ENCODE assay signal across 21 cellular contexts in the genomic region with DNA sequence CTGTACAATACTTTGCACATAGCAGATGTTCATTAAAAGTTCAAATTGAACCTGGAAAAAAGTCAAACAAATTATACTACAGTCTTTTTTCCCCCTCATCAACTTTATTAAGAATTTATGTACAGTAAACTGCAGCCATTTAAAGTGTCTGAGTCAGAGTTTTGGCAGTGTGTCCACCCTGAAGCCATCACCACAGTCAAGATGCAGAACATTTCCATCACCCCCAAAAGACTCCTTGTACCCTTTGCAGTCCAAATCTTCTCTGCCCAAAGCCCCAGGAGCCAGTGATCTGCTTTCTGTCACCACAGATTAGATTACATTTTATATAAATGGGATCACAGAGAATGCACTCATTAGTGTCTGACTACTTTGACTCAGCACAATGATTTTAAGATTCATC. TPM values are rescaled to one million over a fixed set of nuclear protein-coding genes. Genes with fewer than 3 reads are reported as not detected.
DNase-seq lines count a peak whose midpoint lies in the region; ATAC-seq and TF ChIP-seq lines count a peak whose summit lies in the region.
"Had no signal": no experiment of that assay in that cellular context is flagged by ENCODE, and none has a peak within 500 bp of the region (broad histone marks: within the 10 kb centered on the region; RNA-seq: fewer than 3 reads in every experiment).

No MANE protein-coding gene starts in this region.

- H3K9me3 Mint-ChIP-seq in activated T-helper 17 cell treated with anti-CD3 and anti-CD28 coated beads, Interleukin-2, amount 50 U/mL, for 72 hours: no peaks in the 10 kb centered on the region
- H3K9me3 Mint-ChIP-seq: activated naive CD4-positive, alpha-beta T cell treated with anti-CD3 and anti-CD28 coated beads, Interleukin-2, amount 50 U/mL, for 24 hours; endodermal cell; H9 had no signal

- H3K4me1 Mint-ChIP-seq in activated T-helper 17 cell treated with anti-CD3 and anti-CD28 coated beads, Interleukin-2, amount 50 U/mL, for 72 hours: peaks cover 33% of the 10 kb centered on the region

- peaks cover 25% of the 10 kb centered on the region for H3K36me3 ChIP-seq in Karpas-422 (ENCODE audit: insufficient read depth, low read length)
- no peaks in the 10 kb centered on the region for H3K36me3 ChIP-seq in skeletal muscle tissue (ENCODE audit: control insufficient read depth in 3 of 3, insufficient read depth in 3 of 3, low read length in 3 of 3)
- no peaks in the 10 kb centered on the region for H3K36me3 ChIP-seq in tibial artery
- H3K36me3 ChIP-seq: lower lobe of right lung, thoracic aorta had no signal

- intact Hi-C loops in tibial artery (cut with DNase I; ENCODE audit: low total_unique reads): no loop called here

- H3K4me3 ChIP-seq in Karpas-422 (ENCODE audit: low read length): no peak overlapping the region
- no peak overlapping the region for H3K4me3 ChIP-seq in fibroblast of pulmonary artery (replicated peaks; ENCODE audit: low read depth, low read length)
- no peak overlapping the region for H3K4me3 ChIP-seq in skeletal muscle tissue (ENCODE audit: low read length in 3 of 3)
- H3K4me3 ChIP-seq in tibial artery: no peak overlapping the region
- H3K4me3 ChIP-seq: lower lobe of right lung, thoracic aorta had no signal

- no peaks in the 10 kb centered on the region for H3K36me3 Mint-ChIP-seq in activated T-helper 17 cell treated with anti-CD3 and anti-CD28 coated beads, Interleukin-2, amount 50 U/mL, for 72 hours (ENCODE audit: low read depth)

- ATAC-seq in activated T-helper 17 cell treated with anti-CD3 and anti-CD28 coated beads, Interleukin-2, amount 50 U/mL, for 72 hours (replicated peaks): no peak
- ATAC-seq: CD8-positive, alpha-beta T cell; lower lobe of right lung had no signal

- DNase-seq in Karpas-422: no peak
- DNase-seq in fibroblast of pulmonary artery (ENCODE audit: low read depth): peak; percentile 27
- DNase-seq in tibial artery: no peak
- DNase-seq in activated T-cell treated with anti-CD3 and anti-CD28 coated beads for 4 hours: no peak
- no peak for DNase-seq in C1 segment of cervical spinal cord (lab: John Stamatoyannopoulos, UW)
- DNase-seq: activated CD4-positive, CD25-positive, alpha-beta regulatory T cell treated with anti-CD3 and anti-CD28 coated beads, Interleukin-2, amount 50 U/mL, for 72 hours; activated T-cell treated with anti-CD3 and anti-CD28 coated beads, Interleukin-2, amount 50 U/mL, for 48 hours; CD8-positive, alpha-beta T cell; DMS53; endodermal cell; H9; hippocampal formation; islet precursor cell; lower lobe of right lung; NCI-H1105; NK-92 treated with Interleukin-12 subunit alpha and Interleukin-12 subunit beta, amount 100 ng/mL, for 24 hours; T1000 had no signal

- H3K27ac Mint-ChIP-seq in activated T-helper 17 cell treated with anti-CD3 and anti-CD28 coated beads, Interleukin-2, amount 50 U/mL, for 72 hours: peak overlapping the region; percentile 33
- H3K27ac Mint-ChIP-seq: activated naive CD4-positive, alpha-beta T cell treated with anti-CD3 and anti-CD28 coated beads, Interleukin-2, amount 50 U/mL, for 24 hours; endodermal cell had no signal

- peaks cover 96% of the 10 kb centered on the region for H3K79me2 ChIP-seq in Karpas-422 (ENCODE audit: low read length)

- H4K20me1 ChIP-seq in Karpas-422 (ENCODE audit: insufficient read depth, low read depth, low read length): peaks cover 59% of the 10 kb centered on the region

- H3K9me3 ChIP-seq in Karpas-422 (ENCODE audit: low read length) (no peaks in the 10 kb centered on the region), skeletal muscle tissue (ENCODE audit: control insufficient read depth in 3 of 3, low read length in 3 of 3) (no peaks in the 10 kb centered on the region), tibial artery (no peaks in the 10 kb centered on the region)
- H3K9me3 ChIP-seq: lower lobe of right lung, thoracic aorta had no signal

- no peaks in the 10 kb centered on the region for H3K27me3 Mint-ChIP-seq in activated T-helper 17 cell treated with anti-CD3 and anti-CD28 coated beads, Interleukin-2, amount 50 U/mL, for 72 hours
- H3K27me3 Mint-ChIP-seq: activated naive CD4-positive, alpha-beta T cell treated with anti-CD3 and anti-CD28 coated beads, Interleukin-2, amount 50 U/mL, for 24 hours had no signal

- TF ChIP-seq CTCF in fibroblast of pulmonary artery (IDR thresholded peaks at IDR 0.05; ENCODE audit: low read length, missing control alignments): no peak
- TF ChIP-seq CTCF in tibial artery (IDR thresholded peaks at IDR 0.05): no peak

- H3K9ac ChIP-seq in Karpas-422 (ENCODE audit: low read length): no peak overlapping the region
- H3K9ac ChIP-seq in skeletal muscle tissue (ENCODE audit: low read depth in 1 of 3, low read length in 3 of 3): no peak overlapping the region

- H3K27me3 ChIP-seq in Karpas-422 (ENCODE audit: low read length): no peaks in the 10 kb centered on the region
- H3K27me3 ChIP-seq in skeletal muscle tissue (ENCODE audit: control insufficient read depth in 3 of 3, insufficient read depth in 3 of 3, low read length in 3 of 3): no peaks in the 10 kb centered on the region
- H3K27me3 ChIP-seq in tibial artery: no peaks in the 10 kb centered on the region

- H3K27ac ChIP-seq in Karpas-422 (ENCODE audit: low read length) (peak overlapping the region; percentile 84), skeletal muscle tissue (ENCODE audit: low read depth, low read length) (peak overlapping the region; percentile 61), tibial artery (no peak overlapping the region)
- H3K27ac ChIP-seq: thoracic aorta had no signal

- H3K9me2 ChIP-seq in Karpas-422 (replicated peaks; ENCODE audit: insufficient read depth, low read length): no peaks in the 10 kb centered on the region

- no peak overlapping the region for H3K4me2 ChIP-seq in Karpas-422 (ENCODE audit: low read depth, low read length, poor library complexity, severe bottlenecking)

- H3K4me1 ChIP-seq in Karpas-422 (ENCODE audit: low read length) (peaks cover 75% of the 10 kb centered on the region), skeletal muscle tissue (ENCODE audit: control insufficient read depth in 3 of 3, insufficient read depth in 3 of 3, low read length in 3 of 3) (peaks cover 29 to 37% (median 31%) of the 10 kb centered on the region in 3 donors), tibial artery (peaks cover 0 to 39% (median 24%) of the 10 kb centered on the region in 4 donors)

- no peak overlapping the region for H3K4me3 Mint-ChIP-seq in activated T-helper 17 cell treated with anti-CD3 and anti-CD28 coated beads, Interleukin-2, amount 50 U/mL, for 72 hours
- H3K4me3 Mint-ChIP-seq: CD8-positive, alpha-beta T cell; endodermal cell; H9 had no signal

- no peak overlapping the region for H2AFZ ChIP-seq in Karpas-422 (ENCODE audit: low read length)

RNA-seq across cellular contexts. Expression of gene MAPRE2, which starts 10.8 kb away (rescaled TPM):
- total RNA-seq in Karpas-422 (2014; rRNA removed; shearing (Covaris generic); ENCODE audit: low replicate concordance): 200 and 267 TPM in 2 replicates
- total RNA-seq in activated T-helper 17 cell treated with anti-CD3 and anti-CD28 coated beads, Interleukin-2, amount 50 U/mL, for 72 hours: 10 to 100 TPM; 31.6 to 32.5 TPM
- 9.4 TPM for total RNA-seq in skeletal muscle tissue

Comparison
In these comparisons a context has a peak if more than half of its experiments do, and no peak if none do; other contexts are left out.
1. H3K27ac ChIP-seq: peak in Karpas-422 (single experiment) and skeletal muscle tissue (single experiment); none in tibial artery (0 of 2).